Comparison of ENCODE assay signal across 8 cellular contexts in the genomic region with DNA sequence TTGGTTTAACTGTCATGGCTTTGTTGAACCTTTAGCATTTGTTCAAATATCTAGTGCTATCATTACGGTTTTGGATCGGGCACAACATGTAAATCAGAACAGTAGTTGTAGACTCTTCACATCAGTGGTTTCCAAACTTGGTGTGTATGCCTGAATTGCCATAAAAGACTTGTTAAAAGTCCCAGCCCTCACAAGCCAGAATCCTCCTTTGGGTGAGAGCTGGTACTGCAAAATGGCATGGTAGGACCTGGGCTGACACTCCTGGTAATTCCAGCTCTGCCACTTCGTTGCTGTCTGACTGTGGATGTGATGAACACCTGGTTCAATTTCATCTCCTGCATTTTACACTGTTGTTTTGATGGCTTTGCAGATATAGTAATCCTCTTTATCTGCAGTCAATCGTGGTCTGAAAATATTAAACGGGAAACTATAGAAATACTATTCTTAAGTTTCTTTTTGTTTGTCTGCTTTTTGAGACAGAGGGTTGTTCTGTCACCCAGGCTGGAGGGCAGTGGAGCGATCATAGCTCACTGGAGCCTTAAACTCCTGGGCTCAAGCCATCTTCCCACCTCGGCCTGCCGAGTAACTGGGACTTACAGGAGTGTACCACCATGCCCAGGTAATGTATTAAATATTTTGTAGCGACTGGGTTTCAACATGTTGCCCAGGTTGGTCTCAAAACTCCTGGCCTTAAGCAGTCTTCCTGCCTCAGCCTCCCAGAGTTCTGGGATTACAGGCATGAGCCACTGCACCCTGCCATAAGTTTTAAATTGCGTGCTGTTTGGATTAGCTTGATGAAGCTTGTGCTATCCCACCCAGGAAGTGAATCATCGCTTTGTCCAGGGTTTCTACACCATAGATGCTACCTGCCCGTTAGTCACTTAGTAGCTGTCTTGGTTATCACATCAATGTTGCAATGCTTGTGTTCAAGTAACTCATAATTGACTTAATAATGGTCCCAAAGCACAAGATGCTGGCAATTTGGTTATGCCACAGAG.
DNase-seq lines count a peak whose midpoint lies in the region; ATAC-seq, FAIRE-seq and TF ChIP-seq lines count a peak whose summit lies in the region.

No MANE protein-coding gene starts in this region.

- TF ChIP-seq CTCF in Peyer's patch (IDR thresholded peaks at IDR 0.05) = peak; percentile 20 to 49 (median 36)
- peak; percentile 61 for TF ChIP-seq CTCF in neural crest cell (conservative IDR thresholded peaks at IDR 0.05)

- H3K36me3 Mint-ChIP-seq in CD8-positive, alpha-beta memory T cell = peaks cover 0 to 2% (median 0%) of the 10 kb centered on the region in 3 donors
- H3K36me3 Mint-ChIP-seq in neural crest cell (ENCODE audit: low read depth) = no peaks in the 10 kb centered on the region

- H3K9me3 Mint-ChIP-seq in CD8-positive, alpha-beta memory T cell = no peaks in the 10 kb centered on the region
- H3K9me3 Mint-ChIP-seq in neural crest cell = no peaks in the 10 kb centered on the region

- H3K36me3 ChIP-seq in CD8-positive, alpha-beta memory T cell (ENCODE audit: insufficient read depth, low read length) = no peaks in the 10 kb centered on the region
- H3K36me3 ChIP-seq in Peyer's patch = no peaks in the 10 kb centered on the region

- peak in 3 of 5 donors; percentile 10 to 50 (median 17) for DNase-seq in CD8-positive, alpha-beta memory T cell
- DNase-seq in H54 (ENCODE audit: insufficient read length, low spot score) = no peak
- DNase-seq in Peyer's patch = peak in 2 of 3 donors; percentile 49 to 56
- DNase-seq in T47D (ENCODE audit: low read depth in 1 of 2, low spot score in 1 of 2) = peak; percentile 48 to 87
- peak; percentile 13 for DNase-seq in neural crest cell (ENCODE audit: low read depth, low spot score)
- DNase-seq in NCI-H345 (lab: John Stamatoyannopoulos, UW) = no peak
- no peak for DNase-seq in cerebellum (ENCODE audit: low spot score)

- no peak for TF ChIP-seq POLR2A in H54 (IDR thresholded peaks at IDR 0.05; ENCODE audit: low read depth, low read length)
- TF ChIP-seq POLR2A in Peyer's patch (IDR thresholded peaks at IDR 0.05) = no peak

- in situ Hi-C loops in T47D (cut with HindIII; ENCODE audit: low pct_unique_long_range_greater_than_20kb, low sequenced_read_pairs) = no loop called here

- POLR2A ChIA-PET in CD8-positive, alpha-beta memory T cell (lab: Charles Lee) = interaction anchor here (1.1 to 1.5 kb wide), 2 partner anchors 107 to 133 kb away, joined by 3 to 4 read pairs; no protein-coding TSS in a partner anchor

- peaks cover 81% of the 10 kb centered on the region for H3K4me1 ChIP-seq in CD8-positive, alpha-beta memory T cell (ENCODE audit: insufficient read depth, low read length)
- H3K4me1 ChIP-seq in Peyer's patch = peaks cover 0 to 59% (median 3%) of the 10 kb centered on the region in 4 donors

- peak; percentile 88 for FAIRE-seq in H54 (lab: Jason Lieb, UNC)

- no peaks in the 10 kb centered on the region for H3K27me3 ChIP-seq in CD8-positive, alpha-beta memory T cell (ENCODE audit: insufficient read depth, low read length, poor library complexity, severe bottlenecking)
- H3K27me3 ChIP-seq in Peyer's patch = no peaks in the 10 kb centered on the region

- H3K27ac ChIP-seq in CD8-positive, alpha-beta memory T cell (ENCODE audit: low read depth, low read length) = no peak overlapping the region
- H3K27ac ChIP-seq in Peyer's patch = peak overlapping the region in 2 of 4 donors; percentile 18 to 69

- H3K4me3 ChIP-seq in CD8-positive, alpha-beta memory T cell (ENCODE audit: low read length) = peak overlapping the region; percentile 32
- no peak overlapping the region for H3K4me3 ChIP-seq in Peyer's patch

- H3K9me3 ChIP-seq in CD8-positive, alpha-beta memory T cell (ENCODE audit: low read length) = no peaks in the 10 kb centered on the region
- H3K9me3 ChIP-seq in Peyer's patch = no peaks in the 10 kb centered on the region

- peaks cover 70 to 91% (median 85%) of the 10 kb centered on the region in 3 donors for H3K4me1 Mint-ChIP-seq in CD8-positive, alpha-beta memory T cell
- H3K4me1 Mint-ChIP-seq in neural crest cell = peaks cover 31% of the 10 kb centered on the region

- no peak for ATAC-seq in GM19463 (IDR thresholded peaks at IDR 0.05; ENCODE audit: unreplicated experiment)

- peak overlapping the region; percentile 57 to 92 (median 77) for H3K4me3 Mint-ChIP-seq in CD8-positive, alpha-beta memory T cell
- H3K4me3 Mint-ChIP-seq in neural crest cell = no peak overlapping the region

- CTCF ChIA-PET in CD8-positive, alpha-beta memory T cell (lab: Charles Lee) = interaction anchor here (1.0 to 3.3 kb wide), 11 partner anchors 9 to 170 kb away, joined by 3 to 20 read pairs (median 3); a partner anchor contains a TSS

- no peaks in the 10 kb centered on the region for H3K27me3 Mint-ChIP-seq in CD8-positive, alpha-beta memory T cell
- H3K27me3 Mint-ChIP-seq in neural crest cell (ENCODE audit: low read depth) = no peaks in the 10 kb centered on the region

- peak overlapping the region; percentile 68 to 97 (median 90) for H3K27ac Mint-ChIP-seq in CD8-positive, alpha-beta memory T cell
- no peak overlapping the region for H3K27ac Mint-ChIP-seq in neural crest cell (ENCODE audit: unreplicated experiment)

Comparison
In these comparisons a context has a peak if more than half of its experiments do, and no peak if none do; other contexts are left out.
1. DNase-seq: peak in CD8-positive, alpha-beta memory T cell (3 of 5), Peyer's patch (2 of 3), T47D (2 of 2) and neural crest cell (single experiment); none in H54 (single experiment), NCI-H345 (single experiment) and cerebellum (single experiment).